Comparison of ENCODE assay signal across 11 cellular contexts in genomic region chr1:109649380-109649987, GRCh38. TPM values are rescaled to one million over a fixed set of nuclear protein-coding genes. Genes with fewer than 3 reads are reported as not detected.
DNase-seq lines count a peak whose midpoint lies in the region; ATAC-seq and TF ChIP-seq lines count a peak whose summit lies in the region.
"Had no signal": no experiment of that assay in that cellular context is flagged by ENCODE, and none has a peak within 500 bp of the region (broad histone marks: within the 10 kb centered on the region; RNA-seq: fewer than 3 reads in every experiment).

No MANE protein-coding gene starts in this region.

- CTCF ChIA-PET in RWPE1 (lab: Yijun Ruan, JAX): interaction anchor here (0.6 to 5.1 kb wide), 10 partner anchors 9 to 335 kb away, joined by 3 to 37 read pairs (median 4); partner anchors contain the start of genes AHCYL1 and GNAI3

- H3K27ac ChIP-seq in RWPE1 (no peak overlapping the region), testis (peak overlapping the region; percentile 46 to 63), caudate nucleus (ENCODE audit: low read depth, low read length) (no peak overlapping the region)

- no peaks in the 10 kb centered on the region for H3K27me3 ChIP-seq in testis

- peak overlapping the region in 1 of 2 donors; percentile 24 for H3K4me3 ChIP-seq in testis

- intact Hi-C loops in testis (cut with DNase I; ENCODE audit: low total_unique reads): no loop called here

- TF ChIP-seq CTCF in RWPE1 (conservative IDR thresholded peaks at IDR 0.05; ENCODE audit: low read depth) (peak; percentile 57), testis (IDR thresholded peaks at IDR 0.05) (peak; percentile 49 to 72 (median 50))

- peaks cover 10% of the 10 kb centered on the region for H3K4me1 ChIP-seq in testis

- no peak for ATAC-seq in GM18517 (IDR thresholded peaks at IDR 0.05; ENCODE audit: unreplicated experiment)

- 24 to 31% methylated on average over 5 of the region's 5 CpGs for WGBS in testis, 2 donors

- DNase-seq in NCI-H2107 treated with DMSO at 0.1 percent for 48 hours (lab: John Stamatoyannopoulos, UW; ENCODE audit: unreplicated experiment) (peak; percentile 85), NCI-H2107 (lab: John Stamatoyannopoulos, UW) (no peak), RWPE1 (ENCODE audit: low spot score) (no peak), globus pallidus (ENCODE audit: low spot score) (peak; percentile 52), testis (peak; percentile 64), caudate nucleus (lab: John Stamatoyannopoulos, UW) (no peak), GF-D8 (lab: John Stamatoyannopoulos, UW) (no peak)
- DNase-seq: activated CD4-positive, CD25-positive, alpha-beta regulatory T cell treated with anti-CD3 and anti-CD28 coated beads, Interleukin-2, amount 50 U/mL, for 72 hours; CD4-positive, alpha-beta T cell had no signal

- TF ChIP-seq POLR2A in testis (IDR thresholded peaks at IDR 0.05): no peak

- H3K9me3 ChIP-seq in testis: no peaks in the 10 kb centered on the region

- POLR2A ChIA-PET in RWPE1 (lab: Yijun Ruan, JAX; ENCODE audit: low non-redundant PET): no interaction called here

- no peaks in the 10 kb centered on the region for H3K36me3 ChIP-seq in testis (ENCODE audit: low read depth, missing control alignments)

RNA-seq across cellular contexts. Expression of gene GSTM4, which starts 6.4 kb away (rescaled TPM):
- 10 to 100 TPM; 58.6 to 61.8 TPM for total RNA-seq in testis
- polyA plus RNA-seq in testis (ENCODE audit: insufficient read depth, low read depth, low replicate concordance): 42.0 TPM

RNA-seq across cellular contexts. Expression of gene GSTM2, which starts 18.4 kb away (rescaled TPM):
- 100 to 1,000 TPM in 1 of 2 donors, 10 to 100 TPM in 1; 83.2 to 131 TPM for total RNA-seq in testis
- 68.0 TPM for polyA plus RNA-seq in testis (ENCODE audit: insufficient read depth, low read depth, low replicate concordance)

RNA-seq across cellular contexts. Expression of gene AMPD2, which starts 29.8 kb away (rescaled TPM):
- total RNA-seq in testis: 10 to 100 TPM; 54.4 to 54.5 TPM
- polyA plus RNA-seq in testis (ENCODE audit: insufficient read depth, low read depth, low replicate concordance): 35.0 TPM

RNA-seq across cellular contexts. Expression of gene GNAT2, which starts 30.1 kb away (rescaled TPM):
- total RNA-seq in testis: 1 to 10 TPM; 2.8 to 3.0 TPM
- 4.1 TPM for polyA plus RNA-seq in testis (ENCODE audit: insufficient read depth, low read depth, low replicate concordance)
- total RNA-seq: CD4-positive, alpha-beta T cell; frontal cortex had no signal

RNA-seq across cellular contexts. Expression of gene GSTM1, which starts 38.1 kb away (rescaled TPM):
- total RNA-seq in testis: not detected
- not detected for polyA plus RNA-seq in testis (ENCODE audit: insufficient read depth, low read depth, low replicate concordance)

Comparison
In these comparisons a context has a peak if more than half of its experiments do, and no peak if none do; other contexts are left out.
1. DNase-seq: peak in NCI-H2107 treated with DMSO at 0.1 percent for 48 hours (single experiment), globus pallidus (single experiment) and testis (single experiment); none in NCI-H2107 (single experiment), RWPE1 (single experiment), caudate nucleus (0 of 61) and GF-D8 (single experiment).
2. H3K27ac ChIP-seq: peak in testis (2 of 2); none in RWPE1 (single experiment) and caudate nucleus (single experiment).